Comparison of ENCODE assay signal across 25 cellular contexts in genomic region chr7:36601596-36601995, GRCh38.
DNase-seq lines count a peak whose midpoint lies in the region; ATAC-seq and TF ChIP-seq lines count a peak whose summit lies in the region.
"Had no signal": no experiment of that assay in that cellular context is flagged by ENCODE, and none has a peak within 500 bp of the region (broad histone marks: within the 10 kb centered on the region; RNA-seq: fewer than 3 reads in every experiment).

No MANE protein-coding gene starts in this region.

- H3K4me3 ChIP-seq in OCI-LY3 (ENCODE audit: low read length) = no peak overlapping the region
- no peak overlapping the region for H3K4me3 ChIP-seq in fibroblast of lung (replicated peaks in 1 of 4; ENCODE audit: control extremely low read depth in 1 of 4, insufficient read depth in 1 of 4, low read depth in 3 of 4, low read length in 4 of 4)
- no peak overlapping the region for H3K4me3 ChIP-seq in smooth muscle cell
- H3K4me3 ChIP-seq: GM23248, lower lobe of right lung, Peyer's patch, upper lobe of left lung had no signal

- H3K4me3 Mint-ChIP-seq in activated CD4-positive, alpha-beta memory T cell treated with anti-CD3 and anti-CD28 coated beads for 36 hours = no peak overlapping the region
- no peak overlapping the region for H3K4me3 Mint-ChIP-seq in activated CD4-positive, alpha-beta memory T cell treated with anti-CD3 and anti-CD28 coated beads, Interleukin-2, amount 10 ng/mL, durations not matched to agents 7 days and 5 days
- H3K4me3 Mint-ChIP-seq: activated CD4-positive, alpha-beta T cell treated with anti-CD3 and anti-CD28 coated beads, Interleukin-2, amount 10 ng/mL, durations not matched to agents 24 days and 14 days; B cell had no signal

- H3K9ac ChIP-seq in OCI-LY3 (ENCODE audit: low read length) (no peak overlapping the region), fibroblast of lung (ENCODE audit: insufficient read depth, low read length) (no peak overlapping the region), smooth muscle cell (ENCODE audit: low read depth) (no peak overlapping the region)
- H3K9ac ChIP-seq: GM23248 had no signal

- H4K20me1 ChIP-seq in OCI-LY3 (ENCODE audit: insufficient read depth, low read length) (no peaks in the 10 kb centered on the region), fibroblast of lung (ENCODE audit: control insufficient read depth, extremely low read depth, insufficient read depth, low read length) (no peaks in the 10 kb centered on the region), smooth muscle cell (ENCODE audit: low read depth) (no peaks in the 10 kb centered on the region)

- intact Hi-C loops in activated CD4-positive, alpha-beta memory T cell treated with anti-CD3 and anti-CD28 coated beads for 36 hours (cut with micrococcal nuclease) = loop anchor here (1.0 to 5.0 kb wide), 4 partner anchors 19 to 484 kb away; no protein-coding TSS in a partner anchor

- H3F3A ChIP-seq in smooth muscle cell (ENCODE audit: low read depth) = no peaks in the 10 kb centered on the region

- peak; percentile 18 for DNase-seq in activated CD4-positive, alpha-beta memory T cell treated with anti-CD3 and anti-CD28 coated beads for 36 hours
- DNase-seq in activated CD4-positive, alpha-beta memory T cell treated with anti-CD3 and anti-CD28 coated beads, Interleukin-2, amount 10 ng/mL, durations not matched to agents 7 days and 5 days = no peak
- DNase-seq in fibroblast of lung (ENCODE audit: low read depth in 2 of 2) (peak; percentile 2 to 7), smooth muscle cell (lab: John Stamatoyannopoulos, UW; ENCODE audit: unreplicated experiment) (no peak), H4 (ENCODE audit: low spot score) (no peak)
- DNase-seq: activated CD8-positive, alpha-beta memory T cell treated with anti-CD3 and anti-CD28 coated beads, Interleukin-2, amount 50 U/mL, for 4 hours; activated gamma-delta T cell treated with Interleukin-2 at 50 U/mL for 16 hours; cerebellar nuclear complex; COR-L47; DND-41; foreskin melanocyte; hippocampal formation; Kasumi-1; lower lobe of right lung; NCI-H1092 treated with DMSO at 0.1 percent for 48 hours; NCI-H2029; Peyer's patch had no signal

- H3K9me3 Mint-ChIP-seq in activated CD4-positive, alpha-beta memory T cell treated with anti-CD3 and anti-CD28 coated beads for 36 hours = no peaks in the 10 kb centered on the region
- H3K9me3 Mint-ChIP-seq in activated CD4-positive, alpha-beta memory T cell treated with anti-CD3 and anti-CD28 coated beads, Interleukin-2, amount 10 ng/mL, durations not matched to agents 7 days and 5 days = no peaks in the 10 kb centered on the region
- H3K9me3 Mint-ChIP-seq: activated CD4-positive, alpha-beta T cell treated with anti-CD3 and anti-CD28 coated beads, Interleukin-2, amount 10 ng/mL, durations not matched to agents 24 days and 14 days had no signal

- CTCF ChIA-PET in activated CD4-positive, alpha-beta memory T cell treated with anti-CD3 and anti-CD28 coated beads for 36 hours (lab: Charles Lee) = interaction anchor here (1.0 to 1.2 kb wide), 2 partner anchors 18 to 76 kb away, joined by 3 read pairs; no protein-coding TSS in a partner anchor
- CTCF ChIA-PET in activated CD4-positive, alpha-beta memory T cell treated with anti-CD3 and anti-CD28 coated beads, Interleukin-2, amount 10 ng/mL, durations not matched to agents 7 days and 5 days (lab: Charles Lee) = interaction anchor here (1.2 kb wide), 1 partner anchor 127 kb away, joined by 3 read pairs; no protein-coding TSS in a partner anchor

- H3K36me3 Mint-ChIP-seq in activated CD4-positive, alpha-beta memory T cell treated with anti-CD3 and anti-CD28 coated beads for 36 hours = no peaks in the 10 kb centered on the region
- H3K36me3 Mint-ChIP-seq in activated CD4-positive, alpha-beta memory T cell treated with anti-CD3 and anti-CD28 coated beads, Interleukin-2, amount 10 ng/mL, durations not matched to agents 7 days and 5 days (ENCODE audit: low read depth) = no peaks in the 10 kb centered on the region

- H3K9me3 ChIP-seq in OCI-LY3 (ENCODE audit: insufficient read depth, low read length) (no peaks in the 10 kb centered on the region), fibroblast of lung (ENCODE audit: control insufficient read depth, insufficient read depth, low read depth, low read length) (no peaks in the 10 kb centered on the region), smooth muscle cell (replicated peaks; ENCODE audit: low read depth) (no peaks in the 10 kb centered on the region)
- H3K9me3 ChIP-seq: lower lobe of right lung, Peyer's patch, upper lobe of left lung had no signal

- H3K79me2 ChIP-seq in OCI-LY3 (ENCODE audit: low read length) = no peaks in the 10 kb centered on the region
- H3K79me2 ChIP-seq in fibroblast of lung (ENCODE audit: control insufficient read depth, insufficient read depth, low read length) = no peaks in the 10 kb centered on the region
- H3K79me2 ChIP-seq in smooth muscle cell (ENCODE audit: low read depth) = no peaks in the 10 kb centered on the region

- H3K36me3 ChIP-seq in OCI-LY3 (replicated peaks; ENCODE audit: low read depth, low read length) (no peaks in the 10 kb centered on the region), fibroblast of lung (ENCODE audit: control insufficient read depth, insufficient read depth, low read length) (no peaks in the 10 kb centered on the region), smooth muscle cell (ENCODE audit: low read depth) (no peaks in the 10 kb centered on the region)
- H3K36me3 ChIP-seq: lower lobe of right lung, Peyer's patch had no signal

- 37% methylated on average over 3 of the region's 3 CpGs for WGBS in smooth muscle cell (ENCODE audit: low lambda C conversion rate)

- H3K27ac ChIP-seq in OCI-LY3 (ENCODE audit: low read length) (no peak overlapping the region), fibroblast of lung (ENCODE audit: insufficient read depth, low read length) (no peak overlapping the region), smooth muscle cell (ENCODE audit: low read depth) (peak overlapping the region; percentile 30)
- H3K27ac ChIP-seq: epithelial cell of prostate, GM23248, lower lobe of right lung, Peyer's patch had no signal

- H3K4me2 ChIP-seq in OCI-LY3 (ENCODE audit: low read length) (peak overlapping the region; percentile 21), fibroblast of lung (ENCODE audit: extremely low read depth, insufficient read depth, low read length) (no peak overlapping the region), smooth muscle cell (peak overlapping the region; percentile 32)

- H2AFZ ChIP-seq in OCI-LY3 (ENCODE audit: low read depth, low read length) (no peak overlapping the region), fibroblast of lung (ENCODE audit: low read length) (no peak overlapping the region), smooth muscle cell (ENCODE audit: low read depth) (no peak overlapping the region)
- H2AFZ ChIP-seq: GM23248 had no signal

- H3K27ac Mint-ChIP-seq in activated CD4-positive, alpha-beta memory T cell treated with anti-CD3 and anti-CD28 coated beads for 36 hours = no peak overlapping the region
- no peak overlapping the region for H3K27ac Mint-ChIP-seq in activated CD4-positive, alpha-beta memory T cell treated with anti-CD3 and anti-CD28 coated beads, Interleukin-2, amount 10 ng/mL, durations not matched to agents 7 days and 5 days
- H3K27ac Mint-ChIP-seq: B cell had no signal

- ATAC-seq in GM21737 (IDR thresholded peaks at IDR 0.05; ENCODE audit: unreplicated experiment) (no peak), HG03378 (IDR thresholded peaks at IDR 0.05; ENCODE audit: unreplicated experiment) (no peak)

- no peaks in the 10 kb centered on the region for H3K27me3 Mint-ChIP-seq in activated CD4-positive, alpha-beta memory T cell treated with anti-CD3 and anti-CD28 coated beads for 36 hours
- no peaks in the 10 kb centered on the region for H3K27me3 Mint-ChIP-seq in activated CD4-positive, alpha-beta memory T cell treated with anti-CD3 and anti-CD28 coated beads, Interleukin-2, amount 10 ng/mL, durations not matched to agents 7 days and 5 days
- H3K27me3 Mint-ChIP-seq: activated CD4-positive, alpha-beta T cell treated with anti-CD3 and anti-CD28 coated beads, Interleukin-2, amount 10 ng/mL, durations not matched to agents 24 days and 14 days had no signal

- POLR2A ChIA-PET in activated CD4-positive, alpha-beta memory T cell treated with anti-CD3 and anti-CD28 coated beads for 36 hours (lab: Charles Lee) = no interaction called here
- POLR2A ChIA-PET in activated CD4-positive, alpha-beta memory T cell treated with anti-CD3 and anti-CD28 coated beads, Interleukin-2, amount 10 ng/mL, durations not matched to agents 7 days and 5 days (lab: Charles Lee) = interaction anchor here (0.9 kb wide), 1 partner anchor 175 kb away, joined by 3 read pairs; no protein-coding TSS in a partner anchor

- peaks cover 55% of the 10 kb centered on the region for H3K4me1 Mint-ChIP-seq in activated CD4-positive, alpha-beta memory T cell treated with anti-CD3 and anti-CD28 coated beads for 36 hours (ENCODE audit: low read depth)
- peaks cover 55% of the 10 kb centered on the region for H3K4me1 Mint-ChIP-seq in activated CD4-positive, alpha-beta memory T cell treated with anti-CD3 and anti-CD28 coated beads, Interleukin-2, amount 10 ng/mL, durations not matched to agents 7 days and 5 days
- H3K4me1 Mint-ChIP-seq: B cell had no signal

- no peak for TF ChIP-seq CTCF in OCI-LY3 (IDR thresholded peaks at IDR 0.05; ENCODE audit: low read depth, low read length)
- TF ChIP-seq CTCF in fibroblast of lung (conservative IDR thresholded peaks at IDR 0.05 in 1 of 2, IDR thresholded peaks at IDR 0.05 in 1 of 2; ENCODE audit: low read depth in 1 of 2, low read length in 2 of 2) = no peak
- TF ChIP-seq CTCF in smooth muscle cell (IDR thresholded peaks at IDR 0.05; ENCODE audit: borderline replicate concordance, insufficient read depth, poor library complexity, severe bottlenecking) = no peak

- peaks cover 14% of the 10 kb centered on the region for H3K4me1 ChIP-seq in OCI-LY3 (ENCODE audit: low read length)
- H3K4me1 ChIP-seq in fibroblast of lung (ENCODE audit: control insufficient read depth, extremely low read depth, insufficient read depth, low read length) = no peaks in the 10 kb centered on the region
- H3K4me1 ChIP-seq in smooth muscle cell (ENCODE audit: low read depth) = peaks cover 18% of the 10 kb centered on the region
- H3K4me1 ChIP-seq: Peyer's patch had no signal

- H3K27me3 ChIP-seq in OCI-LY3 (ENCODE audit: low read depth, low read length) = peaks cover 10% of the 10 kb centered on the region
- no peaks in the 10 kb centered on the region for H3K27me3 ChIP-seq in fibroblast of lung (ENCODE audit: control insufficient read depth, insufficient read depth, low read length)
- no peaks in the 10 kb centered on the region for H3K27me3 ChIP-seq in smooth muscle cell (ENCODE audit: low read depth)
- H3K27me3 ChIP-seq: Peyer's patch, upper lobe of left lung had no signal

Comparison
In these comparisons a context has a peak if more than half of its experiments do, and no peak if none do; other contexts are left out.
1. DNase-seq: peak in activated CD4-positive, alpha-beta memory T cell treated with anti-CD3 and anti-CD28 coated beads for 36 hours (single experiment) and fibroblast of lung (2 of 2); none in activated CD4-positive, alpha-beta memory T cell treated with anti-CD3 and anti-CD28 coated beads, Interleukin-2, amount 10 ng/mL, durations not matched to agents 7 days and 5 days (single experiment), smooth muscle cell (single experiment) and H4 (single experiment).